ENCODE assay signal across 1 cellular context in genomic region chr18:2657788-2658458, GRCh38.
TF ChIP-seq lines count a peak whose summit lies in the region.

No MANE protein-coding gene starts in this region.

TF ChIP-seq in HEK293, 187 proteins besides CTCF, POLR2A, EP300 and RAD21 (continued from another document and continues in another):
- no peak for TF ChIP-seq ZNF585B (tag by site-specific recombination; IDR thresholded peaks at IDR 0.05)
- TF ChIP-seq HOXA7 (CRISPR knock-in tag; IDR thresholded peaks at IDR 0.05; ENCODE audit: borderline replicate concordance): no peak
- TF ChIP-seq ZBTB26 (tag by site-specific recombination; optimal IDR thresholded peaks at IDR 0.05): no peak
- no peak for TF ChIP-seq ZNF768 (tag by site-specific recombination; IDR thresholded peaks at IDR 0.05)
- peak; percentile 76 for TF ChIP-seq OSR2 (tag by site-specific recombination; IDR thresholded peaks at IDR 0.05)
- TF ChIP-seq IKZF3 (tag by site-specific recombination; IDR thresholded peaks at IDR 0.05): peak; percentile 45; the same call in 1 of the 2 replicates
- TF ChIP-seq ZNF488 (tag by site-specific recombination; IDR thresholded peaks at IDR 0.05): no peak
- TF ChIP-seq ZNF580 (tag by site-specific recombination; IDR thresholded peaks at IDR 0.05): 0 out of 2 replicates have a peak, but pooled peaks have one; percentile 12
- 0 out of 2 replicates have a peak, but pooled peaks have one; percentile 26 for TF ChIP-seq KLF1 (tag by site-specific recombination; IDR thresholded peaks at IDR 0.05)
- peak; percentile 33; the same call in 1 of the 2 replicates for TF ChIP-seq ZBTB20 (tag by site-specific recombination; IDR thresholded peaks at IDR 0.05)
- peak; percentile 92 for TF ChIP-seq FEZF1 (tag by site-specific recombination; IDR thresholded peaks at IDR 0.05)
- no peak for TF ChIP-seq KLF9 (tag by site-specific recombination; IDR thresholded peaks at IDR 0.05; ENCODE audit: low read depth)
- no peak for TF ChIP-seq SCRT2 (tag by site-specific recombination; IDR thresholded peaks at IDR 0.05)
- TF ChIP-seq ZNF394 (tag by site-specific recombination; IDR thresholded peaks at IDR 0.05; ENCODE audit: borderline replicate concordance): no peak
- no peak for TF ChIP-seq ZIC2 (tag by site-specific recombination; IDR thresholded peaks at IDR 0.05)
- TF ChIP-seq ZXDB (tag by site-specific recombination; IDR thresholded peaks at IDR 0.05): peak; percentile 77; the same call in 1 of the 2 replicates
- TF ChIP-seq MYNN (tag by site-specific recombination; IDR thresholded peaks at IDR 0.05; ENCODE audit: borderline replicate concordance): no peak
- peak; percentile 48 for TF ChIP-seq ZBTB17 (tag by site-specific recombination; IDR thresholded peaks at IDR 0.05)
- no peak for TF ChIP-seq ZNF776 (tag by site-specific recombination; IDR thresholded peaks at IDR 0.05; ENCODE audit: borderline replicate concordance)
- TF ChIP-seq REST (tag by site-specific recombination; IDR thresholded peaks at IDR 0.05): no peak
- TF ChIP-seq KLF10 (tag by site-specific recombination; IDR thresholded peaks at IDR 0.05): no peak
- TF ChIP-seq ZBTB44 (tag by site-specific recombination; IDR thresholded peaks at IDR 0.05): no peak
- no peak for TF ChIP-seq ZNF169 (tag by site-specific recombination; IDR thresholded peaks at IDR 0.05)
- TF ChIP-seq ZNF473 (tag by site-specific recombination; IDR thresholded peaks at IDR 0.05): no peak
- no peak for TF ChIP-seq ZNF660 (tag by site-specific recombination; IDR thresholded peaks at IDR 0.05)
- TF ChIP-seq ZNF112 (tag by site-specific recombination; IDR thresholded peaks at IDR 0.05): no peak
- no peak for TF ChIP-seq ZNF561 (tag by site-specific recombination; IDR thresholded peaks at IDR 0.05; ENCODE audit: borderline replicate concordance)
- peak; percentile 44; the same call in 1 of the 2 replicates for TF ChIP-seq PRDM10 (tag by site-specific recombination; IDR thresholded peaks at IDR 0.05)
- no peak for TF ChIP-seq ZSCAN4 (tag by site-specific recombination; IDR thresholded peaks at IDR 0.05)
- no peak for TF ChIP-seq ZNF10 (tag by site-specific recombination; IDR thresholded peaks at IDR 0.05)
- no peak for TF ChIP-seq ZNF157 (tag by site-specific recombination; IDR thresholded peaks at IDR 0.05)
- TF ChIP-seq OVOL3 (tag by site-specific recombination; IDR thresholded peaks at IDR 0.05): peak; percentile 72; the same call in 1 of the 2 replicates
- no peak for TF ChIP-seq ZNF292 (tag by site-specific recombination; IDR thresholded peaks at IDR 0.05; ENCODE audit: borderline replicate concordance, low read depth)
- TF ChIP-seq TSHZ1 (tag by site-specific recombination; IDR thresholded peaks at IDR 0.05; ENCODE audit: borderline replicate concordance): peak; percentile 37; the same call in 1 of the 2 replicates
- 0 out of 2 replicates have a peak, but pooled peaks have one; percentile 26 for TF ChIP-seq ZNF324 (tag by site-specific recombination; IDR thresholded peaks at IDR 0.05)
- 0 out of 2 replicates have a peak, but pooled peaks have one; percentile 13 for TF ChIP-seq WT1 (tag by site-specific recombination; IDR thresholded peaks at IDR 0.05)
- TF ChIP-seq ZNF175 (tag by site-specific recombination; IDR thresholded peaks at IDR 0.05): no peak
- 0 out of 2 replicates have a peak, but pooled peaks have one; percentile 43 for TF ChIP-seq ZNF558 (tag by site-specific recombination; IDR thresholded peaks at IDR 0.05)
- peak; percentile 88 for TF ChIP-seq ZNF843 (tag by site-specific recombination; IDR thresholded peaks at IDR 0.05)
- TF ChIP-seq ZNF513 (tag by site-specific recombination; IDR thresholded peaks at IDR 0.05): no peak
- TF ChIP-seq ZNF692 (tag by site-specific recombination; IDR thresholded peaks at IDR 0.05): no peak; the same call in 1 of the 2 replicates
- TF ChIP-seq SALL2 (tag by site-specific recombination; IDR thresholded peaks at IDR 0.05; ENCODE audit: borderline replicate concordance): no peak
